In the genomic region with DNA sequence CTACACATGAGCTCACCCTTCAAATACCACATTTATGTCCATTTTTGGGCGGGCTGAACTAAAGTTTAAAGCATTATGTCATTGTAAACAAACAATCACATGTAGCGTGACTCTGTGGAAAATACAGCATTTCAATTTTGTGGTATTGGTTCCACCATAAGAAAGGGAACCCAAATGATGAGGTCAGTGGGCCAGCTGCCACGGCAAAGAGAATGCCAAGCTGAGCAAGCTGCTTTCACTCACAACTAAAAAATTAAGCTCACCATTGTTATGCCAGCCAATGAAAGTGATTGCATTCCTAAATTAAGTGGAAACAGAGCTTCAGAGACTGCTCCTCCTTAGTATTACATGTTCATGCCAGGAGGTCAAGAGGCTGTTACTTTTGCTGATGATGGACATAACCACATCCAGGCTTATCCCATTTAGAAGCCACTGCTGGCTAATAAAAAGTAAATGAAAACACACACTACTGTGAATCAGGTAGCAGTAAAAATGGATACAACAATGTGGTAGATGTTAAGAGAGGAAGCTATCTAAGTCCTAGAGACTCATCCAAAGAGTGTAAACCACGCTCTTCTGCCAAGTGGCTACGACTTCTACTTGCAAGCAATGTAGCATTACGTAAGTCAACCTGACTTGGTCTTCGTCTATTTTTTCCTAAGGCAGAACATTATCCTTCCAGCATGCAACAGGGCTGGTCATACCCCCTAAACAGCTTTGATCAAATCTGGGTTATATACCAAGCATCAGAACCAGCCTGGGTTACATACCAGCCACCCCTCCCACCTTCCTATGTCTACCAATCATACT, we compare ENCODE assay signal across 10 cellular contexts.
DNase-seq lines count a peak whose midpoint lies in the region; ATAC-seq, FAIRE-seq and TF ChIP-seq lines count a peak whose summit lies in the region.
"Had no signal": no experiment of that assay in that cellular context is flagged by ENCODE, and none has a peak within 500 bp of the region (broad histone marks: within the 10 kb centered on the region; RNA-seq: fewer than 3 reads in every experiment).

No MANE protein-coding gene starts in this region.

- intact Hi-C loops in head of caudate nucleus (cut with DNase I) = no loop called here

- no peak overlapping the region for H3K4me3 Mint-ChIP-seq in activated T-cell treated with anti-CD3 and anti-CD28 coated beads, Interleukin-2, amount 50 U/mL, for 24 hours

- H3K36me3 Mint-ChIP-seq in activated T-cell treated with anti-CD3 and anti-CD28 coated beads, Interleukin-2, amount 50 U/mL, for 24 hours (ENCODE audit: low read depth) = peaks cover 60% of the 10 kb centered on the region

- peak overlapping the region; percentile 7 for H3K27ac Mint-ChIP-seq in activated T-cell treated with anti-CD3 and anti-CD28 coated beads, Interleukin-2, amount 50 U/mL, for 24 hours

- no peak for TF ChIP-seq POLR2A in H54 (IDR thresholded peaks at IDR 0.05; ENCODE audit: low read depth, low read length)

- no peak for FAIRE-seq in H54 (lab: Jason Lieb, UNC)

- no peaks in the 10 kb centered on the region for H3K9me3 Mint-ChIP-seq in activated T-cell treated with anti-CD3 and anti-CD28 coated beads, Interleukin-2, amount 50 U/mL, for 24 hours

- H3K4me1 Mint-ChIP-seq in activated T-cell treated with anti-CD3 and anti-CD28 coated beads, Interleukin-2, amount 50 U/mL, for 24 hours (ENCODE audit: low read depth) = peaks cover 67% of the 10 kb centered on the region

- no peak for ATAC-seq in GM21825 (IDR thresholded peaks at IDR 0.05; ENCODE audit: unreplicated experiment)

- DNase-seq in activated T-cell treated with anti-CD3 and anti-CD28 coated beads, Interleukin-2, amount 50 U/mL, for 24 hours = no peak
- no peak for DNase-seq in activated T-cell treated with anti-CD3 and anti-CD28 coated beads, Interleukin-2, amount 50 U/mL, for 48 hours
- DNase-seq in SKM-1 (lab: John Stamatoyannopoulos, UW; ENCODE audit: unreplicated experiment) (peak; percentile 49), head of caudate nucleus (peak in 37 of 42 donors; percentile 6 to 76 (median 37)), superior temporal gyrus (ENCODE audit: extremely low spot score) (peak; percentile 53), H54 (ENCODE audit: insufficient read length, low spot score) (no peak), LoVo (ENCODE audit: low spot score) (no peak)
- DNase-seq: activated naive CD4-positive, alpha-beta T cell; NCI-H2029 treated with DMSO at 0.1 percent for 48 hours had no signal

- no peaks in the 10 kb centered on the region for H3K27me3 Mint-ChIP-seq in activated T-cell treated with anti-CD3 and anti-CD28 coated beads, Interleukin-2, amount 50 U/mL, for 24 hours

Comparison
In these comparisons a context has a peak if more than half of its experiments do, and no peak if none do; other contexts are left out.
1. DNase-seq: peak in SKM-1 (single experiment), head of caudate nucleus (37 of 42) and superior temporal gyrus (single experiment); none in activated T-cell treated with anti-CD3 and anti-CD28 coated beads, Interleukin-2, amount 50 U/mL, for 24 hours (single experiment), activated T-cell treated with anti-CD3 and anti-CD28 coated beads, Interleukin-2, amount 50 U/mL, for 48 hours (0 of 2), H54 (single experiment) and LoVo (single experiment).